Comparison of ENCODE assay signal across 14 cellular contexts in genomic region chr2:112154246-112155110, GRCh38. TPM values are rescaled to one million over a fixed set of nuclear protein-coding genes. Genes with fewer than 3 reads are reported as not detected.
A peak's percentile ranks its signal among the peaks of the same experiment; 100 is the strongest.
DNase-seq lines count a peak whose midpoint lies in the region; ATAC-seq and TF ChIP-seq lines count a peak whose summit lies in the region.
"Had no signal": no experiment of that assay in that cellular context is flagged by ENCODE, and none has a peak within 500 bp of the region (broad histone marks: within the 10 kb centered on the region; RNA-seq: fewer than 3 reads in every experiment).

No MANE protein-coding gene starts in this region.

- TF ChIP-seq CTCF in Loucy (conservative IDR thresholded peaks at IDR 0.05; ENCODE audit: low read length) (no peak), osteoblast (IDR thresholded peaks at IDR 0.05; ENCODE audit: extremely low read depth, low read depth, low read length) (no peak), body of pancreas (IDR thresholded peaks at IDR 0.05) (no peak)

- CTCF ChIA-PET in activated CD8-positive, alpha-beta memory T cell treated with anti-CD3 and anti-CD28 coated beads, Interleukin-2, amount 10 ng/mL, durations not matched to agents 7 days and 5 days (lab: Charles Lee) = interaction anchor here (1.0 to 1.6 kb wide), 3 partner anchors 16 to 105 kb away, joined by 3 to 4 read pairs (median 4); no protein-coding TSS in a partner anchor

- H3K9me2 ChIP-seq in Loucy (replicated peaks; ENCODE audit: low read depth, low read length) = no peaks in the 10 kb centered on the region

- H4K20me1 ChIP-seq in Loucy (ENCODE audit: insufficient read depth, low read length, poor library complexity, severe bottlenecking) (no peaks in the 10 kb centered on the region), osteoblast (ENCODE audit: insufficient read depth, low read length) (no peaks in the 10 kb centered on the region)

- peak overlapping the region; percentile 33; the same call in 1 of the 2 replicates for H2AFZ ChIP-seq in Loucy (ENCODE audit: low read length)
- H2AFZ ChIP-seq in osteoblast (ENCODE audit: low read length) = no peak overlapping the region

- H3K27ac ChIP-seq in osteoblast (ENCODE audit: low read depth, low read length) (peak overlapping the region; percentile 86), body of pancreas (no peak overlapping the region)
- H3K27ac ChIP-seq: upper lobe of left lung had no signal

- peak; percentile 71 for ATAC-seq in activated CD8-positive, alpha-beta memory T cell treated with anti-CD3 and anti-CD28 coated beads, Interleukin-2, amount 10 ng/mL, durations not matched to agents 7 days and 5 days
- ATAC-seq in activated T-cell treated with anti-CD3 and anti-CD28 coated beads, Interleukin-2, amount 50 U/mL, for 72 hours (replicated peaks in 1 of 2) = peak; percentile 76 to 78
- no peak for ATAC-seq in body of pancreas

- WGBS in body of pancreas, 2 donors = 79% methylated on average over 12 to 14 of the region's 14 CpGs

- no peaks in the 10 kb centered on the region for H3K36me3 Mint-ChIP-seq in activated CD8-positive, alpha-beta memory T cell treated with anti-CD3 and anti-CD28 coated beads, Interleukin-2, amount 10 ng/mL, durations not matched to agents 7 days and 5 days
- H3K36me3 Mint-ChIP-seq in activated T-cell treated with anti-CD3 and anti-CD28 coated beads, Interleukin-2, amount 50 U/mL, for 72 hours (ENCODE audit: insufficient read depth in 2 of 2) = no peaks in the 10 kb centered on the region

- no peaks in the 10 kb centered on the region for H3K27me3 Mint-ChIP-seq in activated CD8-positive, alpha-beta memory T cell treated with anti-CD3 and anti-CD28 coated beads, Interleukin-2, amount 10 ng/mL, durations not matched to agents 7 days and 5 days
- H3K27me3 Mint-ChIP-seq in activated T-cell treated with anti-CD3 and anti-CD28 coated beads, Interleukin-2, amount 50 U/mL, for 72 hours (ENCODE audit: low read depth) = no peaks in the 10 kb centered on the region

- intact Hi-C loops in body of pancreas (cut with DNase I) = no loop called here

- peaks cover 26% of the 10 kb centered on the region for H3K4me1 Mint-ChIP-seq in activated CD8-positive, alpha-beta memory T cell treated with anti-CD3 and anti-CD28 coated beads, Interleukin-2, amount 10 ng/mL, durations not matched to agents 7 days and 5 days
- H3K4me1 Mint-ChIP-seq in activated T-cell treated with anti-CD3 and anti-CD28 coated beads, Interleukin-2, amount 50 U/mL, for 72 hours (ENCODE audit: low read depth) = peaks cover 53% of the 10 kb centered on the region

- H3K4me3 ChIP-seq in Loucy (ENCODE audit: low read length, poor library complexity, severe bottlenecking) (peak overlapping the region; percentile 47), osteoblast (ENCODE audit: insufficient read depth, low read length) (no peak overlapping the region), body of pancreas (no peak overlapping the region)
- H3K4me3 ChIP-seq: skin epidermis, upper lobe of left lung had no signal

- peak overlapping the region; percentile 71 for H3K4me2 ChIP-seq in Loucy (ENCODE audit: low read depth, low read length, poor library complexity, severe bottlenecking)
- H3K4me2 ChIP-seq in osteoblast (ENCODE audit: insufficient read depth, low read length) = no peak overlapping the region

- H3K79me2 ChIP-seq in Loucy (ENCODE audit: insufficient read depth, low read length) = no peaks in the 10 kb centered on the region
- peaks cover 3% of the 10 kb centered on the region for H3K79me2 ChIP-seq in osteoblast (ENCODE audit: insufficient read depth, low read length)

- peak; percentile 60 for DNase-seq in activated CD8-positive, alpha-beta memory T cell treated with anti-CD3 and anti-CD28 coated beads, Interleukin-2, amount 10 ng/mL, durations not matched to agents 7 days and 5 days
- no peak for DNase-seq in activated CD8-positive, alpha-beta memory T cell treated with anti-CD3 and anti-CD28 coated beads, Interleukin-2, amount 50 U/mL, for 4 hours
- peak; percentile 47 to 51 for DNase-seq in activated T-cell treated with anti-CD3 and anti-CD28 coated beads, Interleukin-2, amount 50 U/mL, for 72 hours
- DNase-seq in osteoblast (ENCODE audit: insufficient read length, low spot score, missing footprints) (no peak), NCI-H748 treated with DMSO at 0.1 percent for 48 hours (lab: John Stamatoyannopoulos, UW) (no peak), body of pancreas (no peak), DMS79 (lab: John Stamatoyannopoulos, UW) (no peak)
- DNase-seq: Calu3, NCI-H146, NCI-H774, occipital lobe, upper lobe of left lung had no signal

- no peaks in the 10 kb centered on the region for H3K27me3 ChIP-seq in Loucy (ENCODE audit: insufficient read depth, low read length, poor library complexity, severe bottlenecking)
- no peaks in the 10 kb centered on the region for H3K27me3 ChIP-seq in osteoblast (ENCODE audit: insufficient read depth, low read length)
- no peaks in the 10 kb centered on the region for H3K27me3 ChIP-seq in body of pancreas
- H3K27me3 ChIP-seq: upper lobe of left lung had no signal

- H3K27ac Mint-ChIP-seq in activated CD8-positive, alpha-beta memory T cell treated with anti-CD3 and anti-CD28 coated beads, Interleukin-2, amount 10 ng/mL, durations not matched to agents 7 days and 5 days = no peak overlapping the region
- H3K27ac Mint-ChIP-seq in activated T-cell treated with anti-CD3 and anti-CD28 coated beads, Interleukin-2, amount 50 U/mL, for 72 hours = peak overlapping the region; percentile 54

- H3K4me1 ChIP-seq in Loucy (ENCODE audit: insufficient read depth, low read length, poor library complexity, severe bottlenecking) = peaks cover 27% of the 10 kb centered on the region
- H3K4me1 ChIP-seq in osteoblast (ENCODE audit: insufficient read depth, low read length) = peaks cover 59% of the 10 kb centered on the region
- H3K4me1 ChIP-seq in body of pancreas = no peaks in the 10 kb centered on the region

- no peaks in the 10 kb centered on the region for H3F3A ChIP-seq in Loucy (ENCODE audit: low read depth)

- H3K36me3 ChIP-seq in Loucy (ENCODE audit: insufficient read depth, low read length) (no peaks in the 10 kb centered on the region), osteoblast (ENCODE audit: insufficient read depth, low read length) (no peaks in the 10 kb centered on the region), body of pancreas (replicated peaks in 1 of 2; ENCODE audit: insufficient read depth in 1 of 2, low read depth in 2 of 2) (no peaks in the 10 kb centered on the region)
- H3K36me3 ChIP-seq: upper lobe of left lung had no signal

- H3K4me3 Mint-ChIP-seq in activated CD8-positive, alpha-beta memory T cell treated with anti-CD3 and anti-CD28 coated beads, Interleukin-2, amount 10 ng/mL, durations not matched to agents 7 days and 5 days = no peak overlapping the region
- H3K4me3 Mint-ChIP-seq in activated T-cell treated with anti-CD3 and anti-CD28 coated beads, Interleukin-2, amount 50 U/mL, for 72 hours = peak overlapping the region; percentile 80 to 83

- no peak for TF ChIP-seq POLR2A in body of pancreas (IDR thresholded peaks at IDR 0.05)

- no peaks in the 10 kb centered on the region for H3K9me3 ChIP-seq in Loucy (ENCODE audit: insufficient read depth, low read depth, low read length)
- H3K9me3 ChIP-seq in osteoblast (ENCODE audit: low read depth, low read length) = no peaks in the 10 kb centered on the region
- H3K9me3 ChIP-seq in body of pancreas = no peaks in the 10 kb centered on the region
- H3K9me3 ChIP-seq: upper lobe of left lung had no signal

- H3K9ac ChIP-seq in Loucy (ENCODE audit: low read depth, low read length, poor library complexity, severe bottlenecking) = peak overlapping the region; percentile 76

- H3K9me3 Mint-ChIP-seq in activated CD8-positive, alpha-beta memory T cell treated with anti-CD3 and anti-CD28 coated beads, Interleukin-2, amount 10 ng/mL, durations not matched to agents 7 days and 5 days (ENCODE audit: low read depth) = no peaks in the 10 kb centered on the region
- H3K9me3 Mint-ChIP-seq in activated T-cell treated with anti-CD3 and anti-CD28 coated beads, Interleukin-2, amount 50 U/mL, for 72 hours = no peaks in the 10 kb centered on the region

RNA-seq across cellular contexts. Expression of gene FBLN7, which starts 16.3 kb away (rescaled TPM):
- total RNA-seq in activated CD8-positive, alpha-beta memory T cell treated with anti-CD3 and anti-CD28 coated beads, Interleukin-2, amount 10 ng/mL, durations not matched to agents 7 days and 5 days = under 1 TPM; 0.26 to 0.63 TPM
- total RNA-seq in activated T-cell treated with anti-CD3 and anti-CD28 coated beads, Interleukin-2, amount 50 U/mL, for 72 hours = 10 to 100 TPM; 22.3 to 30.6 TPM
- 5.3 and 5.8 TPM in 2 replicates for total RNA-seq in osteoblast
- 1 to 10 TPM; 1.3 to 3.9 TPM for total RNA-seq in body of pancreas

Comparison
In these comparisons a context has a peak if more than half of its experiments do, and no peak if none do; other contexts are left out.
1. DNase-seq: peak in activated CD8-positive, alpha-beta memory T cell treated with anti-CD3 and anti-CD28 coated beads, Interleukin-2, amount 10 ng/mL, durations not matched to agents 7 days and 5 days (single experiment) and activated T-cell treated with anti-CD3 and anti-CD28 coated beads, Interleukin-2, amount 50 U/mL, for 72 hours (2 of 2); none in activated CD8-positive, alpha-beta memory T cell treated with anti-CD3 and anti-CD28 coated beads, Interleukin-2, amount 50 U/mL, for 4 hours (single experiment), osteoblast (single experiment), NCI-H748 treated with DMSO at 0.1 percent for 48 hours (single experiment), body of pancreas (0 of 4) and DMS79 (single experiment).